ENCODE assay signal across 14 cellular contexts in the genomic region with DNA sequence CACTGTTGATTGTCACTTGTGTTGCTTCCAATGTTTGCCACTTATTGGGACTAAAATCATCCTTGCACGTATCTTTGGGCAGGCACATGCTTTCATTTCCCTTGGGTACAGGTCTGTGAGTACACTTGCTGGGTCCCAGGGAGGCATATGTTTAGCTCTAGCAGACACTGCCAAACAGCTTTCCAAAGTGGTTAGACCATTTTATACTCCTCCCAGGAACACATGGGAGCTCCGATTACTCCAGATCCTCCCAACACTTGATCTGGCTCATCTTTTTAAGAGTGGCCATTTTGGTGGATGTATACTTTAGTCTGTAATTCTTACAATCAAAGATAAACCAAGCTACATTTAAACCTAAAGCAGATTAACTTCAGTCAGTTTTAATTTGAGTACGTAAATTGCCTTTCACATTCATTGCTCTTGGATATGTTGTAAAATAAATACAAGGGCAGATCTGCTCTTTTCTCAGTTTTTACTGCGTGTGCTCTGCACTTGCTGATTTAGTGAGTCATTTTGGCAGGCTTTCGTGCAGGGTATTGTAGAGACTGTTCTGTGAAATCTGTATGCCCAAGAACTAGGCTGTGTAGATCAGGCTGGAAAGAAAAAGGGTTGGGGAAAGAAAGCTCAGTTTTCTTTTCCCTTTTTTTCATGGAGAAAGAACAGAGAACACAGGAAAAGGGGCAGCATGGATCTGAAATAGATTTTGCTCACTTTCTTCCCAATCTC. TPM values are rescaled to one million over a fixed set of nuclear protein-coding genes. Genes with fewer than 3 reads are reported as not detected.
A peak's percentile ranks its signal among the peaks of the same experiment; 100 is the strongest.
DNase-seq lines count a peak whose midpoint lies in the region; ATAC-seq and TF ChIP-seq lines count a peak whose summit lies in the region.
"Had no signal": no experiment of that assay in that cellular context is flagged by ENCODE, and none has a peak within 500 bp of the region (broad histone marks: within the 10 kb centered on the region; RNA-seq: fewer than 3 reads in every experiment).

No MANE protein-coding gene starts in this region.

- H3K27me3 Mint-ChIP-seq in effector memory CD8-positive, alpha-beta T cell = no peaks in the 10 kb centered on the region

- no peak overlapping the region for H3K27ac Mint-ChIP-seq in effector memory CD8-positive, alpha-beta T cell

- TF ChIP-seq CTCF in BJ (IDR thresholded peaks at IDR 0.05; ENCODE audit: insufficient read depth, low read depth, low read length) (no peak), fibroblast of lung (conservative IDR thresholded peaks at IDR 0.05 in 1 of 2, IDR thresholded peaks at IDR 0.05 in 1 of 2; ENCODE audit: low read depth in 1 of 2, low read length in 2 of 2) (no peak)

- POLR2A ChIA-PET in BJ (lab: Charles Lee) = no interaction called here

- H3K9me3 Mint-ChIP-seq in effector memory CD8-positive, alpha-beta T cell = no peaks in the 10 kb centered on the region

- H3K4me3 Mint-ChIP-seq in effector memory CD8-positive, alpha-beta T cell = no peak overlapping the region

- H3K9me3 ChIP-seq in fibroblast of lung (ENCODE audit: control insufficient read depth, insufficient read depth, low read depth, low read length) = no peaks in the 10 kb centered on the region
- H3K9me3 ChIP-seq: ovary had no signal

- H3K79me2 ChIP-seq in fibroblast of lung (ENCODE audit: control insufficient read depth, insufficient read depth, low read length) = no peaks in the 10 kb centered on the region

- DNase-seq in BJ (ENCODE audit: low read depth) (peak; percentile 57), NCI-H226 (peak; percentile 21), fibroblast of lung (ENCODE audit: low read depth in 2 of 2) (peak; percentile 79 to 81), activated gamma-delta T cell (lab: John Stamatoyannopoulos, UW) (no peak)
- no peak for DNase-seq in activated CD4-positive, alpha-beta T cell treated with anti-CD3 and anti-CD28 coated beads, Interleukin-2, amount 50 U/mL, for 48 hours
- DNase-seq in effector memory CD8-positive, alpha-beta T cell = no peak
- DNase-seq: activated effector memory CD4-positive, alpha-beta T cell treated with anti-CD3 and anti-CD28 coated beads, Interleukin-2, amount 50 U/mL, for 16 hours; COR-L47; islet precursor cell; KBM-7; ovary; SHP77 treated with DMSO at 0.1 percent for 48 hours had no signal

- no peak overlapping the region for H3K9ac ChIP-seq in fibroblast of lung (ENCODE audit: insufficient read depth, low read length)
- H3K9ac ChIP-seq in rectal smooth muscle tissue (ENCODE audit: low read length) = no peak overlapping the region

- H3K27ac ChIP-seq in fibroblast of lung (ENCODE audit: insufficient read depth, low read length) = no peak overlapping the region
- peak overlapping the region; percentile 77 for H3K27ac ChIP-seq in rectal smooth muscle tissue (ENCODE audit: low read depth, low read length)

- peaks cover 8% of the 10 kb centered on the region for H3K36me3 Mint-ChIP-seq in effector memory CD8-positive, alpha-beta T cell (ENCODE audit: insufficient read depth)

- no peak overlapping the region for H3K4me3 ChIP-seq in BJ (ENCODE audit: low read depth, low read length)
- H3K4me3 ChIP-seq in fibroblast of lung (replicated peaks in 1 of 4; ENCODE audit: control extremely low read depth in 1 of 4, insufficient read depth in 1 of 4, low read depth in 3 of 4, low read length in 4 of 4) = no peak overlapping the region
- H3K4me3 ChIP-seq in rectal smooth muscle tissue (ENCODE audit: low read length) = no peak overlapping the region
- H3K4me3 ChIP-seq: ovary had no signal

- H2AFZ ChIP-seq in fibroblast of lung (ENCODE audit: low read length) = no peak overlapping the region

- H3K4me1 ChIP-seq in fibroblast of lung (ENCODE audit: control insufficient read depth, extremely low read depth, insufficient read depth, low read length) (peaks cover 6% of the 10 kb centered on the region), rectal smooth muscle tissue (ENCODE audit: control insufficient read depth, insufficient read depth, low read length) (peaks cover 26% of the 10 kb centered on the region)

- ATAC-seq in effector memory CD8-positive, alpha-beta T cell (replicated peaks) = no peak
- no peak for ATAC-seq in HG03460 (IDR thresholded peaks at IDR 0.05; ENCODE audit: unreplicated experiment)

- H3K36me3 ChIP-seq in BJ (ENCODE audit: control insufficient read depth, insufficient read depth, low read length) (no peaks in the 10 kb centered on the region), fibroblast of lung (ENCODE audit: control insufficient read depth, insufficient read depth, low read length) (no peaks in the 10 kb centered on the region), rectal smooth muscle tissue (ENCODE audit: control insufficient read depth, insufficient read depth, low read length) (no peaks in the 10 kb centered on the region)
- H3K36me3 ChIP-seq: ovary had no signal

- no peaks in the 10 kb centered on the region for H4K20me1 ChIP-seq in fibroblast of lung (ENCODE audit: control insufficient read depth, extremely low read depth, insufficient read depth, low read length)

- CTCF ChIA-PET in BJ (lab: Yijun Ruan, JAX) = interaction anchor here (0.9 to 6.9 kb wide), 2 partner anchors 53 to 314 kb away, joined by 3 to 75 read pairs; no protein-coding TSS in a partner anchor

- H3K27me3 ChIP-seq in BJ (ENCODE audit: control insufficient read depth, insufficient read depth, low read length) = no peaks in the 10 kb centered on the region
- H3K27me3 ChIP-seq in fibroblast of lung (ENCODE audit: control insufficient read depth, insufficient read depth, low read length) = no peaks in the 10 kb centered on the region
- H3K27me3 ChIP-seq in rectal smooth muscle tissue (ENCODE audit: control insufficient read depth, insufficient read depth, low read length) = no peaks in the 10 kb centered on the region
- H3K27me3 ChIP-seq: ovary had no signal

- no peak overlapping the region for H3K4me2 ChIP-seq in fibroblast of lung (ENCODE audit: extremely low read depth, insufficient read depth, low read length)

- peaks cover 6 to 9% of the 10 kb centered on the region in 2 donors for H3K4me1 Mint-ChIP-seq in effector memory CD8-positive, alpha-beta T cell (ENCODE audit: low read depth in 2 of 2)

RNA-seq across cellular contexts. Expression of gene SLC22A1, which starts 19.5 kb away (rescaled TPM):
- polyA plus RNA-seq in BJ (2011; rRNA removed) = 0.11 and 0.38 TPM in 2 replicates
- 0.15 and 0.19 TPM in 2 replicates for polyA minus RNA-seq in BJ (2011; rRNA and poly(A)+ RNA removed)
- total RNA-seq in fibroblast of lung = 0.26 and 0.50 TPM in 2 replicates
- 0.06 and 0.07 TPM in 2 replicates for polyA plus RNA-seq in fibroblast of lung
- polyA plus RNA-seq in fibroblast of lung (2012) = 0.08 TPM in 1 of 2 replicates, not detected in the other
- not detected in 2 replicates for polyA minus RNA-seq in fibroblast of lung (ENCODE audit: low replicate concordance)

Comparison
In these comparisons a context has a peak if more than half of its experiments do, and no peak if none do; other contexts are left out.
1. DNase-seq: peak in BJ (single experiment), NCI-H226 (single experiment) and fibroblast of lung (2 of 2); none in activated CD4-positive, alpha-beta T cell treated with anti-CD3 and anti-CD28 coated beads, Interleukin-2, amount 50 U/mL, for 48 hours (0 of 2), effector memory CD8-positive, alpha-beta T cell (0 of 3) and activated gamma-delta T cell (single experiment).